Comparison of ENCODE assay signal across 9 cellular contexts in genomic region chr4:85779165-85779564, GRCh38.
A peak's percentile ranks its signal among the peaks of the same experiment; 100 is the strongest.
DNase-seq lines count a peak whose midpoint lies in the region; ATAC-seq and TF ChIP-seq lines count a peak whose summit lies in the region.
"Had no signal": no experiment of that assay in that cellular context is flagged by ENCODE, and none has a peak within 500 bp of the region (broad histone marks: within the 10 kb centered on the region; RNA-seq: fewer than 3 reads in every experiment).

No MANE protein-coding gene starts in this region.

- peak; percentile 23 for ATAC-seq in GM19438 (IDR thresholded peaks at IDR 0.05; ENCODE audit: low read depth, unreplicated experiment)

- H3K9me3 ChIP-seq in MG63 (no peaks in the 10 kb centered on the region), spleen (no peaks in the 10 kb centered on the region), adrenal gland (replicated peaks in 1 of 3) (no peaks in the 10 kb centered on the region)
- no peaks in the 10 kb centered on the region for H3K9me3 ChIP-seq in CD4-positive, alpha-beta memory T cell (ENCODE audit: control insufficient read depth in 1 of 2, low read length in 2 of 2)

- H3K36me3 ChIP-seq in MG63 (no peaks in the 10 kb centered on the region), spleen (no peaks in the 10 kb centered on the region), adrenal gland (replicated peaks in 1 of 2) (no peaks in the 10 kb centered on the region)
- H3K36me3 ChIP-seq in CD4-positive, alpha-beta memory T cell (ENCODE audit: insufficient read depth, low read length) = no peaks in the 10 kb centered on the region

- DNase-seq in MG63 = no peak
- DNase-seq in fibroblast of mammary gland (ENCODE audit: low read depth) = peak; percentile 83
- no peak for DNase-seq in spleen
- DNase-seq in RKO (ENCODE audit: low spot score) = no peak
- DNase-seq in CD4-positive, alpha-beta memory T cell = no peak
- DNase-seq in adrenal gland = no peak
- no peak for DNase-seq in lower leg skin (ENCODE audit: low spot score in 2 of 2)

- H3K9me3 Mint-ChIP-seq in CD4-positive, alpha-beta memory T cell = peaks cover 0 to 5% (median 0%) of the 10 kb centered on the region in 8 donors

- H3K27me3 ChIP-seq in MG63 (no peaks in the 10 kb centered on the region), spleen (replicated peaks in 1 of 7) (no peaks in the 10 kb centered on the region), adrenal gland (no peaks in the 10 kb centered on the region)
- H3K27me3 ChIP-seq in CD4-positive, alpha-beta memory T cell (ENCODE audit: insufficient read depth, low read length) = no peaks in the 10 kb centered on the region

- POLR2A ChIA-PET in CD4-positive, alpha-beta memory T cell (lab: Charles Lee; ENCODE audit: partially characterized antibody) = no interaction called here

- H3K4me3 ChIP-seq in MG63 (peak overlapping the region; percentile 35), fibroblast of mammary gland (ENCODE audit: control insufficient read depth, low read depth, low read length) (peak overlapping the region; percentile 69), spleen (peak overlapping the region in 6 of 8 donors; percentile 3 to 55 (median 22)), adrenal gland (peak overlapping the region in 1 of 4 donors; percentile 33), lower leg skin (ENCODE audit: low read depth, poor library complexity, severe bottlenecking) (no peak overlapping the region)
- no peak overlapping the region for H3K4me3 ChIP-seq in CD4-positive, alpha-beta memory T cell (ENCODE audit: low read length in 2 of 2)

- no peaks in the 10 kb centered on the region for H3K36me3 Mint-ChIP-seq in CD4-positive, alpha-beta memory T cell
- H3K36me3 Mint-ChIP-seq: activated naive CD4-positive, alpha-beta T cell treated with anti-CD3 and anti-CD28 coated beads, Interleukin-2, amount 50 U/mL, for 24 hours had no signal

- peak overlapping the region in 7 of 8 donors; percentile 42 to 81 (median 69) for H3K27ac ChIP-seq in spleen
- no peak overlapping the region for H3K27ac ChIP-seq in CD4-positive, alpha-beta memory T cell (ENCODE audit: low read depth, low read length)
- H3K27ac ChIP-seq in adrenal gland = no peak overlapping the region

- TF ChIP-seq CTCF in fibroblast of mammary gland (conservative IDR thresholded peaks at IDR 0.05; ENCODE audit: control insufficient read depth, insufficient read depth, low read depth, low read length) (no peak), spleen (IDR thresholded peaks at IDR 0.05 in 8 of 11, conservative IDR thresholded peaks at IDR 0.05 in 3 of 11) (no peak), adrenal gland (IDR thresholded peaks at IDR 0.05) (no peak), lower leg skin (IDR thresholded peaks at IDR 0.05) (no peak)

- H3K4me1 Mint-ChIP-seq in CD4-positive, alpha-beta memory T cell = no peaks in the 10 kb centered on the region
- H3K4me1 Mint-ChIP-seq: activated naive CD4-positive, alpha-beta T cell treated with anti-CD3 and anti-CD28 coated beads, Interleukin-2, amount 50 U/mL, for 24 hours had no signal

- intact Hi-C loops in spleen (cut with DNase I; ENCODE audit: low total_unique reads) (no loop called here), adrenal gland (cut with DNase I) (no loop called here), lower leg skin (cut with DNase I; ENCODE audit: low total_unique reads) (no loop called here)
- intact Hi-C loops in CD4-positive, alpha-beta memory T cell (cut with micrococcal nuclease) = no loop called here

- H3K27me3 Mint-ChIP-seq in CD4-positive, alpha-beta memory T cell = no peaks in the 10 kb centered on the region
- H3K27me3 Mint-ChIP-seq: activated naive CD4-positive, alpha-beta T cell treated with anti-CD3 and anti-CD28 coated beads, Interleukin-2, amount 50 U/mL, for 24 hours had no signal

- TF ChIP-seq POLR2A in spleen (IDR thresholded peaks at IDR 0.05) (no peak), adrenal gland (IDR thresholded peaks at IDR 0.05) (no peak), lower leg skin (IDR thresholded peaks at IDR 0.05) (no peak)

- no peak overlapping the region for H3K27ac Mint-ChIP-seq in CD4-positive, alpha-beta memory T cell
- H3K27ac Mint-ChIP-seq: activated naive CD4-positive, alpha-beta T cell treated with anti-CD3 and anti-CD28 coated beads, Interleukin-2, amount 50 U/mL, for 24 hours had no signal

- no peak overlapping the region for H3K4me3 Mint-ChIP-seq in CD4-positive, alpha-beta memory T cell
- H3K4me3 Mint-ChIP-seq: activated naive CD4-positive, alpha-beta T cell treated with anti-CD3 and anti-CD28 coated beads, Interleukin-2, amount 50 U/mL, for 24 hours had no signal

- CTCF ChIA-PET in CD4-positive, alpha-beta memory T cell (lab: Charles Lee; ENCODE audit: partially characterized antibody) = no interaction called here

- H3K4me1 ChIP-seq in spleen = peaks cover 20 to 87% (median 43%) of the 10 kb centered on the region in 6 donors
- H3K4me1 ChIP-seq in CD4-positive, alpha-beta memory T cell (ENCODE audit: insufficient read depth, low read length) = no peaks in the 10 kb centered on the region
- no peaks in the 10 kb centered on the region for H3K4me1 ChIP-seq in adrenal gland (replicated peaks in 1 of 2)

Comparison
In these comparisons a context has a peak if more than half of its experiments do, and no peak if none do; other contexts are left out.
1. H3K4me3 ChIP-seq: peak in MG63 (single experiment), fibroblast of mammary gland (single experiment) and spleen (6 of 8); none in CD4-positive, alpha-beta memory T cell (0 of 2) and lower leg skin (single experiment).
2. H3K27ac ChIP-seq: peak in spleen (7 of 8); none in CD4-positive, alpha-beta memory T cell (single experiment) and adrenal gland (0 of 5).